In the genomic region with DNA sequence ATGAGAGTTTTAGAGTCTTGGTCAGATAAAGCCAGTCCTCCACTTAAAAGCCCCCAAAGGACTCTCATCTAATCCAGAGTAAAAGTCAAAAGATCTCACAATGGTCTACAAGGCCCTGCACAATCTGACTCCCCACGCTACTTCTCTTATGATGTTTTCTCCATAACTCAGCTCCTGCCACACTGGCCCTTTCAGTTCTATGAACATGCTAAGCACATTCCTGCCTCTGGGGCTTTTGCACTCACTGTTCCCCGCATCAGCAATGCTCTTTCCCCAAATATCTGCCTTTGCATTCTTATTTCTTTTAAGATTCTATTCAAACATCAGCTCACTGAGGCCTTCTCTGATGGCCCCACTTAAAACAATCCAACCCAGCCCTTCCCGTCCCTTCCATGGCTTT, we compare ENCODE assay signal across 8 cellular contexts. TPM values are rescaled to one million over a fixed set of nuclear protein-coding genes. Genes with fewer than 3 reads are reported as not detected.
DNase-seq lines count a peak whose midpoint lies in the region; ATAC-seq and TF ChIP-seq lines count a peak whose summit lies in the region.
"Not testable (repeated sequence)": the region's sequence is repeated elsewhere in the genome, so short reads cannot be mapped to it uniquely, and the experiment has no call there.

No MANE protein-coding gene starts in this region.

- H3K9me3 ChIP-seq in BE2C; HEK293 (ENCODE audit: control insufficient read depth, insufficient read depth, low read depth, low read length); SJCRH30 (replicated peaks); body of pancreas; neutrophil; thyroid gland: not testable (repeated sequence)

- intact Hi-C loops in body of pancreas (cut with DNase I); thyroid gland (cut with DNase I): not testable (repeated sequence)

- H3K27me3 ChIP-seq in BE2C; SJCRH30; body of pancreas; kidney epithelial cell (ENCODE audit: control insufficient read depth, insufficient read depth, low read length); neutrophil; thyroid gland: not testable (repeated sequence)

- not testable (repeated sequence) for H3K4me3 ChIP-seq in BE2C (ENCODE audit: low read depth, low read length); HEK293 (ENCODE audit: low read depth, low read length); SJCRH30; body of pancreas; kidney epithelial cell (ENCODE audit: low read depth, low read length); neutrophil (ENCODE audit: low read depth in 1 of 2, low read length in 1 of 2); thyroid gland (replicated peaks in 1 of 3)

- CTCF ChIA-PET in HEK293 (lab: Yijun Ruan, JAX), result interaction anchor here (0.8 to 1.9 kb wide), 7 partner anchors 11 to 59 kb away, joined by 3 to 7 read pairs (median 4); no protein-coding TSS in a partner anchor

- WGBS in body of pancreas, 2 donors, result 50 to 58% methylated on average over 3 of the region's 3 CpGs
- WGBS in thyroid gland, 2 donors, result 52 to 55% methylated on average over 3 of the region's 3 CpGs

- POLR2A ChIA-PET in HEK293 (lab: Yijun Ruan, JAX), result not testable (repeated sequence)

- H3K36me3 ChIP-seq in BE2C; HEK293 (ENCODE audit: control insufficient read depth in 2 of 2, insufficient read depth in 1 of 2, low read length in 2 of 2); SJCRH30; body of pancreas (replicated peaks in 1 of 2; ENCODE audit: insufficient read depth in 1 of 2, low read depth in 2 of 2); kidney epithelial cell (ENCODE audit: control insufficient read depth, insufficient read depth, low read length); neutrophil; thyroid gland: not testable (repeated sequence)

- ATAC-seq in body of pancreas, result peak; percentile 66

- TF ChIP-seq POLR2A in body of pancreas (IDR thresholded peaks at IDR 0.05); thyroid gland (IDR thresholded peaks at IDR 0.05): not testable (repeated sequence)

- DNase-seq in BE2C (peak; percentile 39), SJCRH30 (peak; percentile 13 to 44), body of pancreas (peak in 2 of 4 donors; percentile 22 to 37), fibroblast of peridontal ligament (ENCODE audit: extremely low read depth) (peak; percentile 45), thyroid gland (peak in 1 of 2 donors; percentile 27)
- not testable (repeated sequence) for DNase-seq in kidney epithelial cell (ENCODE audit: low read depth)

- not testable (repeated sequence) for H3K27ac ChIP-seq in HEK293 (ENCODE audit: extremely low read depth, low read depth, low read length); SJCRH30; body of pancreas; thyroid gland
- peak overlapping the region; percentile 21 for H3K27ac ChIP-seq in neutrophil

- not testable (repeated sequence) for H3K4me1 ChIP-seq in BE2C; HEK293 (ENCODE audit: control insufficient read depth, insufficient read depth, low read length); SJCRH30; thyroid gland
- peaks cover 50% of the 10 kb centered on the region for H3K4me1 ChIP-seq in body of pancreas
- H3K4me1 ChIP-seq in neutrophil (ENCODE audit: control insufficient read depth in 1 of 2, insufficient read depth in 1 of 2, low read depth in 1 of 2, low read length in 1 of 2), result peaks cover 3 to 26% of the 10 kb centered on the region in 2 experiments

- TF ChIP-seq CTCF in BE2C (IDR thresholded peaks at IDR 0.05; ENCODE audit: low read depth, low read length), result peak; percentile 68
- TF ChIP-seq CTCF in HEK293 (tag by site-specific recombination; IDR thresholded peaks at IDR 0.05), result peak; percentile 30; the same call in 1 of the 2 replicates
- TF ChIP-seq CTCF in body of pancreas (IDR thresholded peaks at IDR 0.05), result peak in 6 of 7 experiments; percentile 30 to 51 (median 48)
- TF ChIP-seq CTCF in kidney epithelial cell (IDR thresholded peaks at IDR 0.05; ENCODE audit: insufficient read depth, low read length, poor library complexity, severe bottlenecking), result peak; percentile 45
- not testable (repeated sequence) for TF ChIP-seq CTCF in neutrophil (IDR thresholded peaks at IDR 0.05)
- peak in 4 of 6 experiments; percentile 37 to 52 (median 39) for TF ChIP-seq CTCF in thyroid gland (IDR thresholded peaks at IDR 0.05)

TF ChIP-seq in HEK293, 187 proteins besides CTCF, POLR2A, EP300 and RAD21:
- peak; percentile 41; the same call in 1 of the 2 replicates for TF ChIP-seq MYNN (tag by site-specific recombination; IDR thresholded peaks at IDR 0.05; ENCODE audit: borderline replicate concordance)
- peak; percentile 25; the same call in 1 of the 2 replicates for TF ChIP-seq PRDM1 (tag by site-specific recombination; IDR thresholded peaks at IDR 0.05)

RNA-seq across cellular contexts. Expression of a gene that starts 41.6 kb away (rescaled TPM):
- polyA plus RNA-seq in BE2C (2012; ENCODE audit: insufficient read depth, insufficient read length, low read depth), result 35.5 TPM
- 33.2 and 35.1 TPM in 2 replicates for total RNA-seq in SJCRH30 (2014; rRNA removed; shearing (Covaris generic))
- total RNA-seq in body of pancreas (10 to 100 TPM; 58.9 to 71.5 TPM), kidney epithelial cell (29.0 and 35.1 TPM in 2 replicates), thyroid gland (100 to 1,000 TPM in 2 of 4 donors, 10 to 100 TPM in 2; 77.4 to 174 (median 114) TPM)
